In the genomic region with DNA sequence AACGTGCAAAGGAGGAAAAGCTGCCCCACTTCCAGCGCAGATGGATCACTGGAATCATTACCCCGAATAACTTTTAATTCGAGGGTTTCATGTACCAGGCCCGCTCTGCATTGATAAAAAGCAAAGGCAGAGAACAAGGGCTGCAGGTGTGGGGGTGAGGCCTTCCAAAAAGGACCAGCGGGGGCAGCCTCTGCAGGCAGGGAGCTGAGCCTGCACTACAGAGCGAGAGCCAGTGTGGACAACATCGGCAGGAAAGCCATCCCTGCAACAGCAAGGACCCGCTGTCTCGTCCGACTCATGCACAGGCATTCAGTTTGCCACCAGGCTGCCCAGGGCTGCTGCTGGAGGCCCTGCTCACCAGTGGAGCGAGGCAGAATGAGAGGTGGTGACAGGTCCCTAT, we compare ENCODE assay signal across 25 cellular contexts. TPM values are rescaled to one million over a fixed set of nuclear protein-coding genes. Genes with fewer than 3 reads are reported as not detected.
"Had no signal": no experiment of that assay in that cellular context is flagged by ENCODE, and none has a peak within 500 bp of the region (broad histone marks: within the 10 kb centered on the region; RNA-seq: fewer than 3 reads in every experiment).

No MANE protein-coding gene starts in this region.

- H3K27ac Mint-ChIP-seq: activated CD4-positive, alpha-beta T cell treated with anti-CD3 and anti-CD28 coated beads, Interleukin-2, amount 10 ng/mL, durations not matched to agents 7 days and 5 days; activated CD8-positive, alpha-beta T cell treated with anti-CD3 and anti-CD28 coated beads, Interleukin-2, amount 10 ng/mL, durations not matched to agents 7 days and 5 days; activated naive CD4-positive, alpha-beta T cell treated with anti-CD3 and anti-CD28 coated beads, Interleukin-2, amount 50 U/mL, for 24 hours; activated T-helper 1 cell treated with anti-CD3 and anti-CD28 coated beads, Interleukin-12 subunit alpha, Interleukin-12 subunit beta, Interleukin-2, Interleukin-4 antibody, amounts not matched to agents 30 ng/mL and 10 ng/mL and 1 ng/mL, durations not matched to agents 14 hours and 24 hours and 36 hours; immature natural killer cell; natural killer cell; stimulated activated memory B cell treated with anti-CD40 and anti-IgM and Interleukin-4, amounts not matched to agents 10 μg/mL and 1 μg/mL and 100 μg/mL, for 72 hours had no signal

- H3K4me1 Mint-ChIP-seq: activated CD4-positive, alpha-beta T cell treated with anti-CD3 and anti-CD28 coated beads, Interleukin-2, amount 10 ng/mL, durations not matched to agents 7 days and 5 days; activated naive CD4-positive, alpha-beta T cell treated with anti-CD3 and anti-CD28 coated beads, Interleukin-2, amount 50 U/mL, for 24 hours; immature natural killer cell; natural killer cell; stimulated activated memory B cell treated with anti-CD40 and anti-IgM and Interleukin-4, amounts not matched to agents 10 μg/mL and 1 μg/mL and 100 μg/mL, for 72 hours had no signal

- H3K9me3 ChIP-seq: body of pancreas, left ventricle myocardium inferior, stomach, testis had no signal

- DNase-seq: activated CD4-positive, alpha-beta T cell treated with anti-CD3 and anti-CD28 coated beads, Interleukin-2, amount 10 ng/mL, durations not matched to agents 7 days and 5 days; activated CD4-positive, CD25-positive, alpha-beta regulatory T cell treated with anti-CD3 and anti-CD28 coated beads, Interleukin-2, amount 50 U/mL, for 72 hours; activated CD8-positive, alpha-beta T cell treated with anti-CD3 and anti-CD28 coated beads, Interleukin-2, amount 10 ng/mL, durations not matched to agents 7 days and 5 days; activated gamma-delta T cell; anterior cingulate cortex; body of pancreas; cortex of kidney; immature natural killer cell; kidney glomerular epithelial cell; mammary epithelial cell; midbrain; natural killer cell; stimulated activated CD4-positive, alpha-beta T cell treated with anti-CD3 and anti-CD28 coated beads, Interleukin-1b, Interleukin-23, amount 100 ng/mL, for 48 hours; stomach; SW 1271; testis; trophoblast cell had no signal

- H3K36me3 ChIP-seq: cardiac muscle cell, left ventricle myocardium inferior, stomach had no signal

- H3K4me3 ChIP-seq: body of pancreas, cardiac muscle cell, left ventricle myocardium inferior, stomach, testis had no signal

- H3K27ac ChIP-seq: body of pancreas, cardiac muscle cell, epithelial cell of prostate, left ventricle myocardium inferior, parathyroid adenoma, stomach, testis had no signal

- H3K36me3 Mint-ChIP-seq: activated naive CD4-positive, alpha-beta T cell treated with anti-CD3 and anti-CD28 coated beads, Interleukin-2, amount 50 U/mL, for 24 hours; immature natural killer cell; natural killer cell; stimulated activated memory B cell treated with anti-CD40 and anti-IgM and Interleukin-4, amounts not matched to agents 10 μg/mL and 1 μg/mL and 100 μg/mL, for 72 hours had no signal

- H3K9me3 Mint-ChIP-seq: activated CD4-positive, alpha-beta T cell treated with anti-CD3 and anti-CD28 coated beads, Interleukin-2, amount 10 ng/mL, durations not matched to agents 7 days and 5 days; activated naive CD4-positive, alpha-beta T cell treated with anti-CD3 and anti-CD28 coated beads, Interleukin-2, amount 50 U/mL, for 24 hours; activated T-helper 1 cell treated with anti-CD3 and anti-CD28 coated beads, Interleukin-12 subunit alpha, Interleukin-12 subunit beta, Interleukin-2, Interleukin-4 antibody, amounts not matched to agents 30 ng/mL and 10 ng/mL and 1 ng/mL, durations not matched to agents 14 hours and 24 hours and 36 hours; immature natural killer cell; natural killer cell; stimulated activated memory B cell treated with anti-CD40 and anti-IgM and Interleukin-4, amounts not matched to agents 10 μg/mL and 1 μg/mL and 100 μg/mL, for 72 hours had no signal

- ATAC-seq: activated CD8-positive, alpha-beta T cell treated with anti-CD3 and anti-CD28 coated beads, Interleukin-2, amount 10 ng/mL, durations not matched to agents 7 days and 5 days; body of pancreas; natural killer cell; stimulated activated memory B cell treated with anti-CD40 and anti-IgM and Interleukin-4, amounts not matched to agents 10 μg/mL and 1 μg/mL and 100 μg/mL, for 72 hours had no signal

- H3K9ac ChIP-seq: parathyroid adenoma had no signal

- H3K4me3 Mint-ChIP-seq: activated CD4-positive, alpha-beta T cell treated with anti-CD3 and anti-CD28 coated beads, Interleukin-2, amount 10 ng/mL, durations not matched to agents 7 days and 5 days; activated CD8-positive, alpha-beta T cell treated with anti-CD3 and anti-CD28 coated beads, Interleukin-2, amount 10 ng/mL, durations not matched to agents 7 days and 5 days; activated naive CD4-positive, alpha-beta T cell treated with anti-CD3 and anti-CD28 coated beads, Interleukin-2, amount 50 U/mL, for 24 hours; activated T-helper 1 cell treated with anti-CD3 and anti-CD28 coated beads, Interleukin-12 subunit alpha, Interleukin-12 subunit beta, Interleukin-2, Interleukin-4 antibody, amounts not matched to agents 30 ng/mL and 10 ng/mL and 1 ng/mL, durations not matched to agents 14 hours and 24 hours and 36 hours; immature natural killer cell; natural killer cell; stimulated activated memory B cell treated with anti-CD40 and anti-IgM and Interleukin-4, amounts not matched to agents 10 μg/mL and 1 μg/mL and 100 μg/mL, for 72 hours had no signal

- H3K79me2 ChIP-seq: parathyroid adenoma had no signal

- H2AFZ ChIP-seq: parathyroid adenoma had no signal

- H3K27me3 Mint-ChIP-seq: activated CD4-positive, alpha-beta T cell treated with anti-CD3 and anti-CD28 coated beads, Interleukin-2, amount 10 ng/mL, durations not matched to agents 7 days and 5 days had no signal

- H3K27me3 ChIP-seq: body of pancreas, cardiac muscle cell, testis had no signal

- H3K4me1 ChIP-seq: body of pancreas, parathyroid adenoma, stomach, testis had no signal

RNA-seq across cellular contexts. Expression of a gene that starts 27.1 kb away (rescaled TPM):
- total RNA-seq: activated CD4-positive, alpha-beta T cell treated with anti-CD3 and anti-CD28 coated beads, Interleukin-2, amount 10 ng/mL, durations not matched to agents 7 days and 5 days; activated CD8-positive, alpha-beta T cell treated with anti-CD3 and anti-CD28 coated beads, Interleukin-2, amount 10 ng/mL, durations not matched to agents 7 days and 5 days; activated T-helper 1 cell treated with anti-CD3 and anti-CD28 coated beads, Interleukin-12 subunit alpha, Interleukin-12 subunit beta, Interleukin-2, Interleukin-4 antibody, amounts not matched to agents 30 ng/mL and 10 ng/mL and 1 ng/mL, durations not matched to agents 14 hours and 24 hours and 36 hours; cardiac muscle cell; natural killer cell; pulmonary artery endothelial cell had no signal
- polyA plus RNA-seq: cardiac muscle cell, immature natural killer cell had no signal
